Comparison of ENCODE assay signal across 9 cellular contexts in genomic region chr2:228681426-228681825, GRCh38.
DNase-seq lines count a peak whose midpoint lies in the region; ATAC-seq and TF ChIP-seq lines count a peak whose summit lies in the region.
"Had no signal": no experiment of that assay in that cellular context is flagged by ENCODE, and none has a peak within 500 bp of the region (broad histone marks: within the 10 kb centered on the region; RNA-seq: fewer than 3 reads in every experiment).

No MANE protein-coding gene starts in this region.

- no peaks in the 10 kb centered on the region for H3K9me2 ChIP-seq in Loucy (replicated peaks; ENCODE audit: low read depth, low read length)

- peak overlapping the region; percentile 83 for H2AFZ ChIP-seq in Loucy (ENCODE audit: low read length)

- H3K4me3 Mint-ChIP-seq in Calu3 (ENCODE audit: low read depth, unreplicated experiment), result no peak overlapping the region

- H3K9ac ChIP-seq in Loucy (ENCODE audit: low read depth, low read length, poor library complexity, severe bottlenecking), result no peak overlapping the region

- H3K4me2 ChIP-seq in Loucy (ENCODE audit: low read depth, low read length, poor library complexity, severe bottlenecking), result peak overlapping the region; percentile 53

- H3K4me1 ChIP-seq in Loucy (ENCODE audit: insufficient read depth, low read length, poor library complexity, severe bottlenecking) (no peaks in the 10 kb centered on the region), mucosa of descending colon (ENCODE audit: low read depth) (no peaks in the 10 kb centered on the region)

- no peaks in the 10 kb centered on the region for H3K36me3 Mint-ChIP-seq in Calu3 (ENCODE audit: insufficient read depth, unreplicated experiment)

- CTCF ChIA-PET in Calu3 (lab: Charles Lee), result no interaction called here

- H3K27me3 ChIP-seq in Loucy (ENCODE audit: insufficient read depth, low read length, poor library complexity, severe bottlenecking) (no peaks in the 10 kb centered on the region), dorsolateral prefrontal cortex (peaks cover 0 to 8% (median 0%) of the 10 kb centered on the region in 45 donors)

- no peak overlapping the region for H3K27ac Mint-ChIP-seq in Calu3 (ENCODE audit: unreplicated experiment)

- no peaks in the 10 kb centered on the region for H3K27me3 Mint-ChIP-seq in Calu3 (ENCODE audit: unreplicated experiment)

- no peaks in the 10 kb centered on the region for H3K79me2 ChIP-seq in Loucy (ENCODE audit: insufficient read depth, low read length)

- H3K4me1 Mint-ChIP-seq in Calu3 (ENCODE audit: low read depth, unreplicated experiment), result no peaks in the 10 kb centered on the region

- TF ChIP-seq CTCF in Calu3 (IDR thresholded peaks at IDR 0.05; ENCODE audit: unreplicated experiment) (peak; percentile 26), Loucy (conservative IDR thresholded peaks at IDR 0.05; ENCODE audit: low read length) (peak; percentile 60), dorsolateral prefrontal cortex (IDR thresholded peaks at IDR 0.05 in 54 of 56, conservative IDR thresholded peaks at IDR 0.05 in 2 of 56; ENCODE audit: low read depth in 1 of 56, partially characterized antibody in 56 of 56) (peak in 51 of 56 donors; percentile 10 to 58 (median 35)), mucosa of descending colon (IDR thresholded peaks at IDR 0.05) (no peak)

- peak; percentile 68 for ATAC-seq in mucosa of descending colon
- ATAC-seq in GM18870 (IDR thresholded peaks at IDR 0.05; ENCODE audit: unreplicated experiment), result no peak

- H3K9me3 ChIP-seq in Loucy (ENCODE audit: insufficient read depth, low read depth, low read length), result no peaks in the 10 kb centered on the region
- H3K9me3 ChIP-seq in mucosa of descending colon, result no peaks in the 10 kb centered on the region

- BruUV-seq in Calu3 (replicated peaks; lab: Mats Ljungman, UMichigan), result no TSS peak

- intact Hi-C loops in Calu3 (cut with micrococcal nuclease; ENCODE audit: unreplicated experiment) (loop anchor here (5.0 to 10.0 kb wide), 3 partner anchors 591 to 903 kb away; partner anchors contain the start of gene PID1), dorsolateral prefrontal cortex (cut with DNase I) (no loop called here), mucosa of descending colon (cut with DNase I, micrococcal nuclease) (no loop called here)

- no peaks in the 10 kb centered on the region for H3K9me3 Mint-ChIP-seq in Calu3 (ENCODE audit: low read depth, unreplicated experiment)

- DNase-seq in Calu3, result no peak
- DNase-seq in dorsolateral prefrontal cortex, result no peak
- peak in 1 of 3 donors; percentile 34 for DNase-seq in mucosa of descending colon
- DNase-seq in stimulated activated CD4-positive, alpha-beta T cell treated with anti-CD3 and anti-CD28 coated beads, Interleukin-4, amount 100 ng/mL, for 4 hours, result no peak
- DNase-seq in NCI-H446 treated with DMSO at 0.1 percent for 48 hours (lab: John Stamatoyannopoulos, UW), result no peak
- DNase-seq in activated CD4-positive, CD25-positive, alpha-beta regulatory T cell treated with anti-CD3 and anti-CD28 coated beads, Interleukin-2, amount 50 U/mL, for 72 hours, result no peak
- DNase-seq: stimulated activated CD4-positive, alpha-beta T cell treated with anti-CD3 and anti-CD28 coated beads, Interleukin-15, amount 100 ng/mL, for 24 hours had no signal

- no peaks in the 10 kb centered on the region for H4K20me1 ChIP-seq in Loucy (ENCODE audit: insufficient read depth, low read length, poor library complexity, severe bottlenecking)

- H3K4me3 ChIP-seq in Loucy (ENCODE audit: low read length, poor library complexity, severe bottlenecking) (peak overlapping the region; percentile 23), dorsolateral prefrontal cortex (no peak overlapping the region), mucosa of descending colon (no peak overlapping the region)

- H3F3A ChIP-seq in Loucy (ENCODE audit: low read depth), result no peaks in the 10 kb centered on the region

- H3K36me3 ChIP-seq in Loucy (ENCODE audit: insufficient read depth, low read length) (no peaks in the 10 kb centered on the region), mucosa of descending colon (ENCODE audit: low read depth) (no peaks in the 10 kb centered on the region)

- no peak overlapping the region for H3K27ac ChIP-seq in dorsolateral prefrontal cortex
